Comparison of ENCODE assay signal across 9 cellular contexts in the genomic region with DNA sequence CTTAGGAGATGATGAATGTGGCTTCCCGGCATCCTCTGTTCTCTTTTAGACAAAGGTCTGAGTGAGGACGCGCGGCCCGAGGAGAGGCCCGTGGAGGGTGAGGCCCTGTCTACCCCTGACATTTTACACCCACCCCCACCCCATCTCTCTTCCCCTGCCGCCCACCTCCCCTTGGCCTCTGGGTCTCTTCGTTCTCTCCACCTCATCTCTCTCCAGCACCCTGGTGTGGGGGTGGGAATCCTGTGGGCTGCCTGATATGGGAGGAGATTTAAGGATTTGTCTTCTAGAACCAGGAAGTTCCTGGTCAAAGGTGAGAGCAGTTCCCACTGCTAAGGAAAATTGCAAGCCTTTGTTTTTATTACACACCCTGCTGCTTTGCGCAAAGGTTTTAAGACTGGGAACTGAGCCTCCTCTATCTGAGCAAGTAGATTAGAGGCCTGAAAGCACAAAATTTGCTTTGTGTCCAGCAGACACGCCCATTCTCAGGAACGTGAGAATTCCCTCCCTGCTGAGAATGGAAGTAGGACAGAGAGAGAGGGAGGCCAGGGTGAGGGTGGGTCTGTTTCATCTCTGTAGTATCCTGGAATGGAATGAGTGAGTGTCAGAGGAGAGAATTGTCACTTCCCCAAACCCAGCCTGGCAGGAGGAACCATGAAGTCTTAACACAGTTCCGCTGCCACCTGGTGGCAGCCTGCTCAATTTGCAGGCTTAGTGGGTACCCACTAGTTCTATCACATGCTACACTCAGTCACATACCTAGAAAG.
DNase-seq lines count a peak whose midpoint lies in the region; ATAC-seq and TF ChIP-seq lines count a peak whose summit lies in the region.
"Had no signal": no experiment of that assay in that cellular context is flagged by ENCODE, and none has a peak within 500 bp of the region (broad histone marks: within the 10 kb centered on the region; RNA-seq: fewer than 3 reads in every experiment).

No MANE protein-coding gene starts in this region.

- no peaks in the 10 kb centered on the region for H3K4me1 Mint-ChIP-seq in endothelial cell (ENCODE audit: unreplicated experiment)
- no peaks in the 10 kb centered on the region for H3K4me1 Mint-ChIP-seq in activated T-helper 1 cell treated with anti-CD3 and anti-CD28 coated beads, Interleukin-12 subunit alpha, Interleukin-12 subunit beta, Interleukin-2, Interleukin-4 antibody, amounts not matched to agents 30 ng/mL and 10 ng/mL and 1 ng/mL, durations not matched to agents 14 hours and 24 hours and 36 hours (ENCODE audit: low read depth)

- no peak overlapping the region for H3K4me3 ChIP-seq in HL-60 (replicated peaks; ENCODE audit: insufficient read depth, low read length)
- H3K4me3 ChIP-seq: SJSA1 had no signal

- DNase-seq in D341Med (ENCODE audit: low spot score) (peak; percentile 69), HL-60 (ENCODE audit: low read depth in 1 of 2, low spot score in 1 of 2) (peak; percentile 61 to 82), RPMI8226 (peak; percentile 87), endothelial cell (ENCODE audit: low spot score) (peak; percentile 14), non-pigmented ciliary epithelial cell (ENCODE audit: low read depth) (peak; percentile 13), NCI-H226 (no peak)
- no peak for DNase-seq in activated T-helper 1 cell treated with anti-CD3 and anti-CD28 coated beads, Interleukin-12 subunit alpha, Interleukin-12 subunit beta, Interleukin-2, Interleukin-4 antibody, amounts not matched to agents 30 ng/mL and 10 ng/mL and 1 ng/mL, durations not matched to agents 14 hours and 24 hours and 36 hours (ENCODE audit: low spot score)

- peaks cover 5% of the 10 kb centered on the region for H3K27me3 Mint-ChIP-seq in endothelial cell (ENCODE audit: unreplicated experiment)
- H3K27me3 Mint-ChIP-seq in activated T-helper 1 cell treated with anti-CD3 and anti-CD28 coated beads, Interleukin-12 subunit alpha, Interleukin-12 subunit beta, Interleukin-2, Interleukin-4 antibody, amounts not matched to agents 30 ng/mL and 10 ng/mL and 1 ng/mL, durations not matched to agents 14 hours and 24 hours and 36 hours (ENCODE audit: insufficient read depth): no peaks in the 10 kb centered on the region

- no peak overlapping the region for H3K27ac ChIP-seq in HL-60 (replicated peaks)
- H3K27ac ChIP-seq: SJSA1 had no signal

- H3K27ac Mint-ChIP-seq in endothelial cell (ENCODE audit: unreplicated experiment): no peak overlapping the region
- no peak overlapping the region for H3K27ac Mint-ChIP-seq in activated T-helper 1 cell treated with anti-CD3 and anti-CD28 coated beads, Interleukin-12 subunit alpha, Interleukin-12 subunit beta, Interleukin-2, Interleukin-4 antibody, amounts not matched to agents 30 ng/mL and 10 ng/mL and 1 ng/mL, durations not matched to agents 14 hours and 24 hours and 36 hours

- H3K27me3 ChIP-seq in HL-60 (ENCODE audit: insufficient read depth, poor library complexity, severe bottlenecking): no peaks in the 10 kb centered on the region
- H3K27me3 ChIP-seq: SJSA1 had no signal

- peaks cover 12% of the 10 kb centered on the region for H3K36me3 Mint-ChIP-seq in endothelial cell (ENCODE audit: low read depth, unreplicated experiment)
- H3K36me3 Mint-ChIP-seq in activated T-helper 1 cell treated with anti-CD3 and anti-CD28 coated beads, Interleukin-12 subunit alpha, Interleukin-12 subunit beta, Interleukin-2, Interleukin-4 antibody, amounts not matched to agents 30 ng/mL and 10 ng/mL and 1 ng/mL, durations not matched to agents 14 hours and 24 hours and 36 hours (ENCODE audit: low read depth): no peaks in the 10 kb centered on the region

- intact Hi-C loops in activated T-helper 1 cell treated with anti-CD3 and anti-CD28 coated beads, Interleukin-12 subunit alpha, Interleukin-12 subunit beta, Interleukin-2, Interleukin-4 antibody, amounts not matched to agents 30 ng/mL and 10 ng/mL and 1 ng/mL, durations not matched to agents 14 hours and 24 hours and 36 hours (cut with micrococcal nuclease): loop anchor here (1.0 to 2.0 kb wide), 2 partner anchors 95 to 128 kb away; no protein-coding TSS in a partner anchor

- H3K9me3 Mint-ChIP-seq in endothelial cell (ENCODE audit: unreplicated experiment): no peaks in the 10 kb centered on the region
- H3K9me3 Mint-ChIP-seq in activated T-helper 1 cell treated with anti-CD3 and anti-CD28 coated beads, Interleukin-12 subunit alpha, Interleukin-12 subunit beta, Interleukin-2, Interleukin-4 antibody, amounts not matched to agents 30 ng/mL and 10 ng/mL and 1 ng/mL, durations not matched to agents 14 hours and 24 hours and 36 hours: peaks cover 7% of the 10 kb centered on the region

- peak overlapping the region; percentile 11 for H3K4me3 Mint-ChIP-seq in endothelial cell (ENCODE audit: unreplicated experiment)
- no peak overlapping the region for H3K4me3 Mint-ChIP-seq in activated T-helper 1 cell treated with anti-CD3 and anti-CD28 coated beads, Interleukin-12 subunit alpha, Interleukin-12 subunit beta, Interleukin-2, Interleukin-4 antibody, amounts not matched to agents 30 ng/mL and 10 ng/mL and 1 ng/mL, durations not matched to agents 14 hours and 24 hours and 36 hours

- TF ChIP-seq CTCF in HL-60 (IDR thresholded peaks at IDR 0.05; ENCODE audit: insufficient read depth, low read length) (peak; percentile 90), endothelial cell (IDR thresholded peaks at IDR 0.05; ENCODE audit: unreplicated experiment) (peak; percentile 79)

- no peak for ATAC-seq in HG03469 (IDR thresholded peaks at IDR 0.05; ENCODE audit: unreplicated experiment)

Comparison
In these comparisons a context has a peak if more than half of its experiments do, and no peak if none do; other contexts are left out.
1. DNase-seq: peak in D341Med (single experiment), HL-60 (2 of 2), RPMI8226 (single experiment), endothelial cell (single experiment) and non-pigmented ciliary epithelial cell (single experiment); none in NCI-H226 (single experiment) and activated T-helper 1 cell treated with anti-CD3 and anti-CD28 coated beads, Interleukin-12 subunit alpha, Interleukin-12 subunit beta, Interleukin-2, Interleukin-4 antibody, amounts not matched to agents 30 ng/mL and 10 ng/mL and 1 ng/mL, durations not matched to agents 14 hours and 24 hours and 36 hours (single experiment).